ENCODE assay signal across 1 cellular context in the genomic region with DNA sequence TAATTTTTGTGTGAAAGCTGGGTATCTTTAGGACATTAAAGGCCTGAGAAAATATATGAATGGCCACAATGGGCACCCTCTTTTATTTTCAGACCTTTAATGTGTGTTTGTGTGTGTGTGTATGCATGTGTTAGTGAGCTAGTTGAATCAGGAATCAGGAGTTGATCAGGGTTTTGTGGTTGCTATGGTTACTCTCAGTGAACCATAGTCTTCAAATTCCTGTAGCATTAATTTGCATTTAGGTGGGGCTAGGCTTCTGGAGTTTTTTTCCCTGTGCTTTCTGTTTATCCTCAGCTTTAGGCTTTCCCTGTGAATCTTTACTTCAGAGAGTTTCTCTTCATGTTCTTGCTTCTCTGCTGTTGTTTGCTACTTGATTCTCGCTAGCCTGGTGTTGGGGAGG.
TF ChIP-seq lines count a peak whose summit lies in the region.

No MANE protein-coding gene starts in this region.

TF ChIP-seq in HepG2, 621 proteins besides CTCF, POLR2A, EP300 and RAD21:
- TF ChIP-seq, protein P1, sequence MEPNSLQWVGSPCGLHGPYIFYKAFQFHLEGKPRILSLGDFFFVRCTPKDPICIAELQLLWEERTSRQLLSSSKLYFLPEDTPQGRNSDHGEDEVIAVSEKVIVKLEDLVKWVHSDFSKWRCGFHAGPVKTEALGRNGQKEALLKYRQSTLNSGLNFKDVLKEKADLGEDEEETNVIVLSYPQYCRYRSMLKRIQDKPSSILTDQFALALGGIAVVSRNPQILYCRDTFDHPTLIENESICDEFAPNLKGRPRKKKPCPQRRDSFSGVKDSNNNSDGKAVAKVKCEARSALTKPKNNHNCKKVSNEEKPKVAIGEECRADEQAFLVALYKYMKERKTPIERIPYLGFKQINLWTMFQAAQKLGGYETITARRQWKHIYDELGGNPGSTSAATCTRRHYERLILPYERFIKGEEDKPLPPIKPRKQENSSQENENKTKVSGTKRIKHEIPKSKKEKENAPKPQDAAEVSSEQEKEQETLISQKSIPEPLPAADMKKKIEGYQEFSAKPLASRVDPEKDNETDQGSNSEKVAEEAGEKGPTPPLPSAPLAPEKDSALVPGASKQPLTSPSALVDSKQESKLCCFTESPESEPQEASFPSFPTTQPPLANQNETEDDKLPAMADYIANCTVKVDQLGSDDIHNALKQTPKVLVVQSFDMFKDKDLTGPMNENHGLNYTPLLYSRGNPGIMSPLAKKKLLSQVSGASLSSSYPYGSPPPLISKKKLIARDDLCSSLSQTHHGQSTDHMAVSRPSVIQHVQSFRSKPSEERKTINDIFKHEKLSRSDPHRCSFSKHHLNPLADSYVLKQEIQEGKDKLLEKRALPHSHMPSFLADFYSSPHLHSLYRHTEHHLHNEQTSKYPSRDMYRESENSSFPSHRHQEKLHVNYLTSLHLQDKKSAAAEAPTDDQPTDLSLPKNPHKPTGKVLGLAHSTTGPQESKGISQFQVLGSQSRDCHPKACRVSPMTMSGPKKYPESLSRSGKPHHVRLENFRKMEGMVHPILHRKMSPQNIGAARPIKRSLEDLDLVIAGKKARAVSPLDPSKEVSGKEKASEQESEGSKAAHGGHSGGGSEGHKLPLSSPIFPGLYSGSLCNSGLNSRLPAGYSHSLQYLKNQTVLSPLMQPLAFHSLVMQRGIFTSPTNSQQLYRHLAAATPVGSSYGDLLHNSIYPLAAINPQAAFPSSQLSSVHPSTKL (CRISPR knock-in tag; IDR thresholded peaks at IDR 0.05), result no peak
- peak; percentile 29; the same call in 1 of the 2 replicates for TF ChIP-seq RFX1 (IDR thresholded peaks at IDR 0.05)
